17 cellular contexts compared by ENCODE assay signal in genomic region chr7:141301544-141301943, GRCh38.
A peak's percentile ranks its signal among the peaks of the same experiment; 100 is the strongest.
DNase-seq lines count a peak whose midpoint lies in the region; ATAC-seq and TF ChIP-seq lines count a peak whose summit lies in the region.
"Had no signal": no experiment of that assay in that cellular context is flagged by ENCODE, and none has a peak within 500 bp of the region (broad histone marks: within the 10 kb centered on the region; RNA-seq: fewer than 3 reads in every experiment).

No MANE protein-coding gene starts in this region.

- no peak for TF ChIP-seq CTCF in thyroid gland (IDR thresholded peaks at IDR 0.05)

- no peaks in the 10 kb centered on the region for H3K9me3 Mint-ChIP-seq in activated naive CD4-positive, alpha-beta T cell treated with anti-CD3 and anti-CD28 coated beads for 36 hours
- H3K9me3 Mint-ChIP-seq: GM23338 had no signal

- no peaks in the 10 kb centered on the region for H3K36me3 Mint-ChIP-seq in activated naive CD4-positive, alpha-beta T cell treated with anti-CD3 and anti-CD28 coated beads for 36 hours (ENCODE audit: low read depth)
- H3K36me3 Mint-ChIP-seq: CD4-positive, alpha-beta memory T cell had no signal

- DNase-seq in Right ventricle myocardium inferior (ENCODE audit: missing footprints) (no peak), cardiac septum (ENCODE audit: low spot score) (no peak), left cardiac atrium (peak; percentile 28), islet precursor cell (peak; percentile 35), thyroid gland (peak; percentile 25 to 44), HPDE6-E6E7 (ENCODE audit: extremely low spot score) (no peak), left colon (no peak)
- DNase-seq in activated naive CD4-positive, alpha-beta T cell treated with anti-CD3 and anti-CD28 coated beads for 36 hours, result no peak
- DNase-seq: BE2C; CD4-positive, alpha-beta memory T cell; DMS153; DMS79 treated with DMSO at 0.1 percent for 48 hours; EL; H7 had no signal

- H3K4me1 Mint-ChIP-seq in activated naive CD4-positive, alpha-beta T cell treated with anti-CD3 and anti-CD28 coated beads for 36 hours (ENCODE audit: low read depth), result no peaks in the 10 kb centered on the region
- H3K4me1 Mint-ChIP-seq: CD4-positive, alpha-beta memory T cell had no signal

- H3K27me3 Mint-ChIP-seq in activated naive CD4-positive, alpha-beta T cell treated with anti-CD3 and anti-CD28 coated beads for 36 hours (ENCODE audit: low read depth), result peaks cover 4% of the 10 kb centered on the region
- H3K27me3 Mint-ChIP-seq: CD4-positive, alpha-beta memory T cell had no signal

- TF ChIP-seq POLR2A in thyroid gland (IDR thresholded peaks at IDR 0.05), result no peak

- no peaks in the 10 kb centered on the region for H3K36me3 ChIP-seq in thyroid gland
- H3K36me3 ChIP-seq: BE2C had no signal

- 48 to 59% methylated on average over 8 of the region's 8 CpGs for WGBS in thyroid gland, 2 donors

- no peak overlapping the region for H3K27ac Mint-ChIP-seq in activated naive CD4-positive, alpha-beta T cell treated with anti-CD3 and anti-CD28 coated beads for 36 hours
- H3K27ac Mint-ChIP-seq: CD4-positive, alpha-beta memory T cell; GM23338 had no signal

- CTCF ChIA-PET in activated naive CD4-positive, alpha-beta T cell treated with anti-CD3 and anti-CD28 coated beads for 36 hours (lab: Charles Lee), result no interaction called here

- ATAC-seq in Right ventricle myocardium inferior (peak; percentile 80), left cardiac atrium (peak; percentile 65 to 84), left colon (no peak)
- ATAC-seq: A549, GM23338 had no signal

- H3K27me3 ChIP-seq in thyroid gland, result no peaks in the 10 kb centered on the region
- H3K27me3 ChIP-seq: BE2C had no signal

- intact Hi-C loops in Right ventricle myocardium inferior (cut with DNase I), result no loop called here
- intact Hi-C loops in cardiac septum (cut with DNase I), result loop anchor here (5.0 kb wide), 1 partner anchor 66 kb away; no protein-coding TSS in a partner anchor
- intact Hi-C loops in left cardiac atrium (cut with DNase I), result loop anchor here in 1 of 2 donors (5.0 kb wide), 1 partner anchor 61 kb away; no protein-coding TSS in a partner anchor
- intact Hi-C loops in thyroid gland (cut with DNase I), result no loop called here
- intact Hi-C loops in activated naive CD4-positive, alpha-beta T cell treated with anti-CD3 and anti-CD28 coated beads for 36 hours (cut with micrococcal nuclease), result no loop called here
- intact Hi-C loops in left colon (cut with DNase I, micrococcal nuclease), result no loop called here

- H3K9me3 ChIP-seq in thyroid gland, result no peaks in the 10 kb centered on the region
- H3K9me3 ChIP-seq: A549, BE2C had no signal

- H3K27ac ChIP-seq in thyroid gland, result peak overlapping the region; percentile 14 to 58 (median 36)
- H3K27ac ChIP-seq: A549, C4-2B had no signal

- H3K4me3 Mint-ChIP-seq in activated naive CD4-positive, alpha-beta T cell treated with anti-CD3 and anti-CD28 coated beads for 36 hours, result no peak overlapping the region
- H3K4me3 Mint-ChIP-seq: CD4-positive, alpha-beta memory T cell; GM23338 had no signal

- no peak overlapping the region for H3K4me3 ChIP-seq in thyroid gland (replicated peaks in 1 of 3)
- H3K4me3 ChIP-seq: A549, GM23338 had no signal

- H3K4me1 ChIP-seq in thyroid gland, result peaks cover 27 to 30% of the 10 kb centered on the region in 2 donors
- H3K4me1 ChIP-seq: A549, BE2C had no signal

Comparison
In these comparisons a context has a peak if more than half of its experiments do, and no peak if none do; other contexts are left out.
1. DNase-seq: peak in left cardiac atrium (single experiment), islet precursor cell (single experiment) and thyroid gland (2 of 2); none in Right ventricle myocardium inferior (single experiment), cardiac septum (single experiment), HPDE6-E6E7 (single experiment), activated naive CD4-positive, alpha-beta T cell treated with anti-CD3 and anti-CD28 coated beads for 36 hours (single experiment) and left colon (0 of 2).